6 cellular contexts compared by ENCODE assay signal in the genomic region with DNA sequence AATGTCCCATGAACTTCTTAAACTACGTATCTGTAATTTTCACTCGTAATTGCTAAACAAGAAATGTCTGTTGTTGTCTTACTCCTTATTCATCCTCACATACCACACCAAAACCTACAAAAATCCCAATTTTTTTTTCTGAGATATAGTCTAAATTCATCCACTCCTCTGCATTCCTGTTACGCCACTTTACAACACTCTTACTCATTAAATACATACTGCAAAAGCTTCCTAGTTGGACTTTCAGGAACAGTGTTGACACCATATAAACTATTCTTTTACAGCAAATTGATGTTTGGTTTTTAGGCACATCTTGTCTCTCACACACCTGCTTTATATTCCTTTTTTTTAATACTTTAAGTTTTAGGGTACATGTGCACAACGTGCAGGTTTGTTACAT.
"Had no signal": no experiment of that assay in that cellular context is flagged by ENCODE, and none has a peak within 500 bp of the region (broad histone marks: within the 10 kb centered on the region; RNA-seq: fewer than 3 reads in every experiment).

No MANE protein-coding gene starts in this region.

- ATAC-seq: HepG2, K562 had no signal

- H3K27ac ChIP-seq: HL-60 had no signal

- H3K4me3 ChIP-seq: K562 had no signal

- DNase-seq: IMR-90, KBM-7, KG1 had no signal
